9 cellular contexts compared by ENCODE assay signal in genomic region chr4:145828802-145829485, GRCh38.
DNase-seq lines count a peak whose midpoint lies in the region; ATAC-seq, FAIRE-seq and TF ChIP-seq lines count a peak whose summit lies in the region.
"Had no signal": no experiment of that assay in that cellular context is flagged by ENCODE, and none has a peak within 500 bp of the region (broad histone marks: within the 10 kb centered on the region; RNA-seq: fewer than 3 reads in every experiment).

No MANE protein-coding gene starts in this region.

- H3K9ac ChIP-seq in HepG2 (ENCODE audit: insufficient read depth, low read depth, low read length) = no peak overlapping the region

- H3K27ac ChIP-seq in HepG2 (ENCODE audit: extremely low read length, insufficient read depth, low read length) = no peak overlapping the region
- H3K27ac ChIP-seq: SJCRH30 had no signal

- peaks cover 21% of the 10 kb centered on the region for H3K36me3 Mint-ChIP-seq in activated CD4-positive, alpha-beta memory T cell treated with anti-CD3 and anti-CD28 coated beads, Interleukin-2, amount 10 ng/mL, durations not matched to agents 7 days and 5 days (ENCODE audit: low read depth)

- peaks cover 1 to 9% of the 10 kb centered on the region in 2 experiments; a peak in 4 of 5 replicates for H3K36me3 ChIP-seq in HepG2 (replicated peaks in 1 of 2; ENCODE audit: control insufficient read depth in 1 of 2, insufficient read depth in 2 of 2, low read length in 2 of 2)
- H3K36me3 ChIP-seq: SJCRH30 had no signal

- peaks cover 42% of the 10 kb centered on the region for H3K4me1 Mint-ChIP-seq in activated CD4-positive, alpha-beta memory T cell treated with anti-CD3 and anti-CD28 coated beads, Interleukin-2, amount 10 ng/mL, durations not matched to agents 7 days and 5 days

- H4K20me1 ChIP-seq in HepG2 (ENCODE audit: insufficient read depth, low read length) = no peaks in the 10 kb centered on the region

- H3K4me2 ChIP-seq in HepG2 (ENCODE audit: low read depth, low read length) = no peak overlapping the region

- H3K4me3 Mint-ChIP-seq in activated CD4-positive, alpha-beta memory T cell treated with anti-CD3 and anti-CD28 coated beads, Interleukin-2, amount 10 ng/mL, durations not matched to agents 7 days and 5 days = no peak overlapping the region

- DNase-seq in GM12892 (ENCODE audit: insufficient read length) = no peak
- peak; percentile 36 for DNase-seq in activated CD4-positive, alpha-beta memory T cell treated with anti-CD3 and anti-CD28 coated beads, Interleukin-2, amount 10 ng/mL, durations not matched to agents 7 days and 5 days
- no peak for DNase-seq in effector CD4-positive, alpha-beta T cell
- DNase-seq in AG20443 (ENCODE audit: low spot score) = no peak
- DNase-seq in HepG2 (ENCODE audit: low spot score) = no peak
- no peak for DNase-seq in MV-4-11 (lab: John Stamatoyannopoulos, UW)
- DNase-seq: SJCRH30 had no signal

- intact Hi-C loops in HepG2 (cut with micrococcal nuclease; ENCODE audit: unreplicated experiment) = no loop called here

- TF ChIP-seq RAD21 in HepG2 (CRISPR knock-in tag; IDR thresholded peaks at IDR 0.05) = no peak

- ATAC-seq in GM19397 (IDR thresholded peaks at IDR 0.05; ENCODE audit: unreplicated experiment) = peak; percentile 44
- peak; percentile 72 for ATAC-seq in HG03039 (IDR thresholded peaks at IDR 0.05; ENCODE audit: unreplicated experiment)
- ATAC-seq in HepG2 = no peak

- no peaks in the 10 kb centered on the region for H3K9me3 ChIP-seq in HepG2 (ENCODE audit: low read length)
- H3K9me3 ChIP-seq: SJCRH30 had no signal

- no peaks in the 10 kb centered on the region for H3K4me1 ChIP-seq in HepG2 (ENCODE audit: insufficient read depth, low read length)
- H3K4me1 ChIP-seq: SJCRH30 had no signal

- in situ Hi-C loops in HepG2 (cut with HindIII; ENCODE audit: extremely low pct_ligation_motif_present, low pct_unique_long_range_greater_than_20kb) = no loop called here

- H3K27ac Mint-ChIP-seq in activated CD4-positive, alpha-beta memory T cell treated with anti-CD3 and anti-CD28 coated beads, Interleukin-2, amount 10 ng/mL, durations not matched to agents 7 days and 5 days = peak overlapping the region; percentile 68

- no peaks in the 10 kb centered on the region for H3K27me3 Mint-ChIP-seq in activated CD4-positive, alpha-beta memory T cell treated with anti-CD3 and anti-CD28 coated beads, Interleukin-2, amount 10 ng/mL, durations not matched to agents 7 days and 5 days

- no TSS peak for BruUV-seq in HepG2 (replicated peaks; lab: Mats Ljungman, UMichigan)

- CTCF ChIA-PET in activated CD4-positive, alpha-beta memory T cell treated with anti-CD3 and anti-CD28 coated beads, Interleukin-2, amount 10 ng/mL, durations not matched to agents 7 days and 5 days (lab: Charles Lee) = interaction anchor here (0.7 kb wide), 1 partner anchor 45 kb away, joined by 3 read pairs; no protein-coding TSS in a partner anchor
- CTCF ChIA-PET in HepG2 (lab: Yijun Ruan, JAX; ENCODE audit: low intra/inter-chr PET ratio, low total read pairs) = no interaction called here

- TF ChIP-seq CTCF in HepG2 (CRISPR knock-in tag; IDR thresholded peaks at IDR 0.05) = no peak

- no peaks in the 10 kb centered on the region for H3K9me3 Mint-ChIP-seq in activated CD4-positive, alpha-beta memory T cell treated with anti-CD3 and anti-CD28 coated beads, Interleukin-2, amount 10 ng/mL, durations not matched to agents 7 days and 5 days

- no peaks in the 10 kb centered on the region for H3K79me2 ChIP-seq in HepG2 (ENCODE audit: insufficient read depth, low read length)

- peak; percentile 95 for FAIRE-seq in GM12892 (lab: Jason Lieb, UNC)
- FAIRE-seq in HepG2 (lab: Jason Lieb, UNC) = no peak

- no peak overlapping the region for H2AFZ ChIP-seq in HepG2 (ENCODE audit: low read length)

- TF ChIP-seq POLR2A in GM12892 (IDR thresholded peaks at IDR 0.05; ENCODE audit: low read depth, low read length) = no peak
- no peak for TF ChIP-seq POLR2A in HepG2 (IDR thresholded peaks at IDR 0.05; ENCODE audit: insufficient read depth in 1 of 2, low read depth in 2 of 2, low read length in 2 of 2)

- no peak for TF ChIP-seq EP300 in HepG2 (IDR thresholded peaks at IDR 0.05; ENCODE audit: low read depth in 2 of 2, low read length in 2 of 2)
- no peak for TF ChIP-seq EP300 in HepG2 (CRISPR knock-in tag; IDR thresholded peaks at IDR 0.05; ENCODE audit: borderline replicate concordance)

- 91% methylated on average over 3 of the region's 3 CpGs for WGBS in HepG2 (ENCODE audit: low lambda C conversion rate)

- POLR2A ChIA-PET in activated CD4-positive, alpha-beta memory T cell treated with anti-CD3 and anti-CD28 coated beads, Interleukin-2, amount 10 ng/mL, durations not matched to agents 7 days and 5 days (lab: Charles Lee) = no interaction called here
- POLR2A ChIA-PET in HepG2 (lab: Yijun Ruan, JAX) = no interaction called here

- H3K27me3 ChIP-seq in HepG2 (ENCODE audit: control insufficient read depth in 1 of 2, insufficient read depth in 2 of 2, low read length in 2 of 2) = no peaks in the 10 kb centered on the region
- H3K27me3 ChIP-seq: SJCRH30 had no signal

- H3K4me3 ChIP-seq in HepG2 (replicated peaks in 1 of 3; ENCODE audit: insufficient read depth in 1 of 3, low read depth in 2 of 3, low read length in 3 of 3) = no peak overlapping the region
- H3K4me3 ChIP-seq: SJCRH30 had no signal

TF ChIP-seq in HepG2, 621 proteins besides CTCF, POLR2A, EP300 and RAD21 (continues in another document):
- TF ChIP-seq KDM2A (CRISPR knock-in tag; IDR thresholded peaks at IDR 0.05; ENCODE audit: borderline replicate concordance, low read depth) = no peak
- TF ChIP-seq ZNF816 (CRISPR knock-in tag; IDR thresholded peaks at IDR 0.05; ENCODE audit: borderline replicate concordance) = no peak
- TF ChIP-seq ARID5B (CRISPR knock-in tag; IDR thresholded peaks at IDR 0.05) = no peak
- TF ChIP-seq BCL3 (CRISPR knock-in tag; IDR thresholded peaks at IDR 0.05) = no peak
- TF ChIP-seq PHF21A (CRISPR knock-in tag; IDR thresholded peaks at IDR 0.05) = no peak
- no peak for TF ChIP-seq HDAC1 (CRISPR knock-in tag; IDR thresholded peaks at IDR 0.05)
- no peak for TF ChIP-seq BRCA1 (CRISPR knock-in tag; IDR thresholded peaks at IDR 0.05)
- no peak for TF ChIP-seq RORA (CRISPR knock-in tag; IDR thresholded peaks at IDR 0.05)
- no peak for TF ChIP-seq USF2 (IDR thresholded peaks at IDR 0.05; ENCODE audit: low read depth, low read length)
- no peak for TF ChIP-seq USF2 (CRISPR knock-in tag; IDR thresholded peaks at IDR 0.05; ENCODE audit: borderline replicate concordance)
- TF ChIP-seq ZNF331 (CRISPR knock-in tag; IDR thresholded peaks at IDR 0.05) = no peak
